ENCODE assay signal across 1 cellular context in genomic region chr17:28758411-28759121, GRCh38.
TF ChIP-seq lines count a peak whose summit lies in the region.

No MANE protein-coding gene starts in this region.

TF ChIP-seq in K562, 482 proteins besides CTCF, POLR2A, EP300 and RAD21:
- TF ChIP-seq RBM22 (IDR thresholded peaks at IDR 0.05; ENCODE audit: low read depth, low read length, poor library complexity, severe bottlenecking) (peak; percentile 53), POLR2G (IDR thresholded peaks at IDR 0.05; ENCODE audit: low read depth, low read length) (peak; percentile 59), LCOR (CRISPR knock-in tag; IDR thresholded peaks at IDR 0.05) (no peak)
